Comparison of ENCODE assay signal across 10 cellular contexts in the genomic region with DNA sequence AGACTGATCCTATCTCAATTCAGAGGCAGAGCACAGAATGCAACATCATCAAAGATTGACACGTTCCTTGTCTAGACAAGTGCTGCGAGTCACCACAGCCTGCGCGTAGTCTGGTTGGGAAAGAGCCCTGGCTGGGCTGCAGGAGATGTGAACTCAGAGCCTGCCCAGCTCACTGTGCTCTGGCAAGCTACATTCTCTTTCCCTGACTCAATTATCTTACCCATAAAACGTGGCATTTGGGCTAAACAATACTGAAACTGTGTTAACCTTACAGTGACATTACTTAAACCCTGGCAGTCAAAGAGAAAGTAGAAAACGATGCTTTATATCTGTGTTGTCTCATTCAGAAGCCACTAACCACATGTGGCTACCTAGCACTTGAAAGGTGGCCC. TPM values are rescaled to one million over a fixed set of nuclear protein-coding genes. Genes with fewer than 3 reads are reported as not detected.
DNase-seq lines count a peak whose midpoint lies in the region; ATAC-seq and TF ChIP-seq lines count a peak whose summit lies in the region.
"Had no signal": no experiment of that assay in that cellular context is flagged by ENCODE, and none has a peak within 500 bp of the region (broad histone marks: within the 10 kb centered on the region; RNA-seq: fewer than 3 reads in every experiment).

No MANE protein-coding gene starts in this region.

- no peak for ATAC-seq in GM19452 (IDR thresholded peaks at IDR 0.05; ENCODE audit: unreplicated experiment)
- ATAC-seq: right lobe of liver had no signal

- H3K4me1 Mint-ChIP-seq in activated naive CD4-positive, alpha-beta T cell treated with anti-CD3 and anti-CD28 coated beads, Interleukin-2, amount 50 U/mL, for 24 hours, result peaks cover 85% of the 10 kb centered on the region
- peaks cover 10% of the 10 kb centered on the region for H3K4me1 Mint-ChIP-seq in CD14-positive monocyte

- no peaks in the 10 kb centered on the region for H3K27me3 Mint-ChIP-seq in activated naive CD4-positive, alpha-beta T cell treated with anti-CD3 and anti-CD28 coated beads, Interleukin-2, amount 50 U/mL, for 24 hours
- peaks cover 2 to 8% (median 4%) of the 10 kb centered on the region in 3 donors for H3K27me3 Mint-ChIP-seq in CD14-positive monocyte (ENCODE audit: low read depth in 3 of 3)

- H3K36me3 Mint-ChIP-seq in activated naive CD4-positive, alpha-beta T cell treated with anti-CD3 and anti-CD28 coated beads, Interleukin-2, amount 50 U/mL, for 24 hours, result peaks cover 5% of the 10 kb centered on the region
- no peaks in the 10 kb centered on the region for H3K36me3 Mint-ChIP-seq in CD14-positive monocyte

- H3K27ac Mint-ChIP-seq in activated naive CD4-positive, alpha-beta T cell treated with anti-CD3 and anti-CD28 coated beads, Interleukin-2, amount 50 U/mL, for 24 hours, result peak overlapping the region; percentile 71
- H3K27ac Mint-ChIP-seq in CD14-positive monocyte, result no peak overlapping the region

- no peak for TF ChIP-seq CTCF in CD14-positive monocyte (IDR thresholded peaks at IDR 0.05)

- peak; percentile 21 for DNase-seq in stimulated activated naive CD4-positive, alpha-beta T cell treated with Interleukin-2 at 50 U/mL for 16 hours (lab: John Stamatoyannopoulos, UW)
- DNase-seq in stimulated activated naive CD4-positive, alpha-beta T cell (lab: John Stamatoyannopoulos, UW), result no peak
- peak; percentile 20 to 26 for DNase-seq in lung microvascular endothelial cell (ENCODE audit: low read depth in 2 of 2)
- no peak for DNase-seq in DMS153 (lab: John Stamatoyannopoulos, UW)
- no peak for DNase-seq in C1 segment of cervical spinal cord (lab: John Stamatoyannopoulos, UW)
- DNase-seq in CD14-positive monocyte (ENCODE audit: low spot score), result no peak
- DNase-seq: NK-92 treated with Interleukin-12 subunit alpha and Interleukin-12 subunit beta, amount 100 ng/mL, for 24 hours; right lobe of liver had no signal

- H3K4me3 Mint-ChIP-seq in activated naive CD4-positive, alpha-beta T cell treated with anti-CD3 and anti-CD28 coated beads, Interleukin-2, amount 50 U/mL, for 24 hours, result peak overlapping the region; percentile 21
- H3K4me3 Mint-ChIP-seq in CD14-positive monocyte, result no peak overlapping the region

- intact Hi-C loops in CD14-positive monocyte (cut with micrococcal nuclease), result no loop called here

- H3K9me3 Mint-ChIP-seq in activated naive CD4-positive, alpha-beta T cell treated with anti-CD3 and anti-CD28 coated beads, Interleukin-2, amount 50 U/mL, for 24 hours, result peaks cover 11% of the 10 kb centered on the region
- peaks cover 0 to 2% (median 0%) of the 10 kb centered on the region in 7 donors for H3K9me3 Mint-ChIP-seq in CD14-positive monocyte

RNA-seq across cellular contexts. Expression of a gene that starts 55.5 kb away (rescaled TPM):
- 9.7 and 19.0 TPM in 2 replicates for total RNA-seq in lung microvascular endothelial cell
- polyA plus RNA-seq in CD14-positive monocyte, result not detected

Comparison
In these comparisons a context has a peak if more than half of its experiments do, and no peak if none do; other contexts are left out.
1. DNase-seq: peak in stimulated activated naive CD4-positive, alpha-beta T cell treated with Interleukin-2 at 50 U/mL for 16 hours (single experiment) and lung microvascular endothelial cell (2 of 2); none in stimulated activated naive CD4-positive, alpha-beta T cell (0 of 6), DMS153 (single experiment), C1 segment of cervical spinal cord (0 of 14) and CD14-positive monocyte (single experiment).